Comparison of ENCODE assay signal across 8 cellular contexts in genomic region chr4:169079942-169080827, GRCh38.
A peak's percentile ranks its signal among the peaks of the same experiment; 100 is the strongest.
DNase-seq lines count a peak whose midpoint lies in the region; ATAC-seq, FAIRE-seq and TF ChIP-seq lines count a peak whose summit lies in the region.

No MANE protein-coding gene starts in this region.

- in situ Hi-C loops in GM12878 (cut with MboI): no loop called here

- RAD21 ChIA-PET in GM12878 (lab: Charles Lee; ENCODE audit: unreplicated experiment): interaction anchor here (0.9 to 1.6 kb wide), 2 partner anchors 11 to 358 kb away, joined by 3 to 4 read pairs; no protein-coding TSS in a partner anchor

- peak; percentile 69 for FAIRE-seq in GM12878 (lab: Jason Lieb, UNC)

- ATAC-seq in GM21737 (IDR thresholded peaks at IDR 0.05; ENCODE audit: unreplicated experiment) (peak; percentile 81), GM12878 (peak; percentile 86)

- peak overlapping the region; percentile 66 for H3K4me3 Mint-ChIP-seq in stimulated activated naive CD8-positive, alpha-beta T cell treated with anti-CD3 and anti-CD28 coated beads, Interleukin-15, Interleukin-2, amounts not matched to agents 100 ng/mL and 50 ng/mL, for 24 hours

- H3K4me1 ChIP-seq in GM12878 (ENCODE audit: control insufficient read depth, insufficient read depth, low read length): peaks cover 16% of the 10 kb centered on the region

- TF ChIP-seq CTCF in GM12878 (IDR thresholded peaks at IDR 0.05 in 2 of 3, conservative IDR thresholded peaks at IDR 0.05 in 1 of 3; ENCODE audit: control insufficient read depth in 2 of 3, extremely low read depth in 1 of 3, insufficient read depth in 1 of 3, low read depth in 3 of 3, low read length in 3 of 3) (no peak), lower leg skin (IDR thresholded peaks at IDR 0.05) (no peak)

- DNase-seq in SIG-M5 treated with dmso at 0.1 percent for 504 hours (lab: John Stamatoyannopoulos, UW; ENCODE audit: unreplicated experiment): peak; percentile 72
- DNase-seq in SIG-M5 (lab: John Stamatoyannopoulos, UW): no peak
- DNase-seq in MV-4-11 (lab: John Stamatoyannopoulos, UW): peak; percentile 44
- DNase-seq in GM12878 (ENCODE audit: low read depth, low spot score): peak; percentile 51
- DNase-seq in lower leg skin (ENCODE audit: low spot score in 2 of 2): peak; percentile 44 to 85
- no peak for DNase-seq in NCI-H2081 treated with DMSO at 0.1 percent for 48 hours (lab: John Stamatoyannopoulos, UW)

- SMC1A ChIA-PET in GM12878 (lab: Charles Lee; ENCODE audit: uncharacterized antibody, unreplicated experiment): interaction anchor here (1.2 kb wide), 1 partner anchor 10 kb away, joined by 4 read pairs; no protein-coding TSS in a partner anchor

- H3K36me3 ChIP-seq in GM12878 (ENCODE audit: control insufficient read depth in 2 of 2, insufficient read depth in 2 of 2, low read length in 1 of 2): no peaks in the 10 kb centered on the region

- POLR2A ChIA-PET in GM12878 (lab: Charles Lee): interaction anchor here (1.0 kb wide), 1 partner anchor 131 kb away, joined by 7 read pairs; no protein-coding TSS in a partner anchor

- TF ChIP-seq RAD21 in GM12878 (IDR thresholded peaks at IDR 0.05; ENCODE audit: insufficient read depth, low read depth, low read length): no peak

- intact Hi-C loops in GM12878 (cut with micrococcal nuclease; ENCODE audit: unreplicated experiment): no loop called here
- intact Hi-C loops in lower leg skin (cut with DNase I; ENCODE audit: low total_unique reads): no loop called here

- no peaks in the 10 kb centered on the region for H3K27me3 ChIP-seq in GM12878 (replicated peaks in 1 of 2; ENCODE audit: control insufficient read depth in 2 of 2, insufficient read depth in 2 of 2, low read length in 1 of 2)

- no TSS peak for BruUV-seq in GM12878 (replicated peaks; lab: Mats Ljungman, UMichigan)

- TF ChIP-seq POLR2A in GM12878 (IDR thresholded peaks at IDR 0.05; ENCODE audit: low read depth, low read length) (peak; percentile 51; the same call in 1 of the 2 replicates), lower leg skin (IDR thresholded peaks at IDR 0.05) (no peak)

- H3K27me3 Mint-ChIP-seq in stimulated activated naive CD8-positive, alpha-beta T cell treated with anti-CD3 and anti-CD28 coated beads, Interleukin-15, Interleukin-2, amounts not matched to agents 100 ng/mL and 50 ng/mL, for 24 hours: peaks cover 8% of the 10 kb centered on the region

- CTCF ChIA-PET in GM12878 (lab: Yijun Ruan, JAX): interaction anchor here (1.0 kb wide), 1 partner anchor 177 kb away, joined by 3 read pairs; no protein-coding TSS in a partner anchor

- no peaks in the 10 kb centered on the region for H3K9me3 Mint-ChIP-seq in stimulated activated naive CD8-positive, alpha-beta T cell treated with anti-CD3 and anti-CD28 coated beads, Interleukin-15, Interleukin-2, amounts not matched to agents 100 ng/mL and 50 ng/mL, for 24 hours

- H3K9ac ChIP-seq in GM12878 (ENCODE audit: control insufficient read depth, insufficient read depth, low read length): peak overlapping the region; percentile 33

- H3K4me2 ChIP-seq in GM12878 (ENCODE audit: control insufficient read depth, insufficient read depth): peak overlapping the region; percentile 72

- H3K27ac ChIP-seq in GM12878 (ENCODE audit: control insufficient read depth, insufficient read depth): peak overlapping the region; percentile 71

- no peaks in the 10 kb centered on the region for H4K20me1 ChIP-seq in GM12878 (ENCODE audit: control insufficient read depth, insufficient read depth)

- peak overlapping the region; percentile 82 for H2AFZ ChIP-seq in GM12878 (ENCODE audit: control insufficient read depth, low read depth, low read length)

- no peak for TF ChIP-seq EP300 in GM12878 (IDR thresholded peaks at IDR 0.05; ENCODE audit: borderline replicate concordance in 1 of 2, control insufficient read depth in 1 of 2, low read depth in 2 of 2, low read length in 2 of 2)

- peaks cover 17% of the 10 kb centered on the region for H3K4me1 Mint-ChIP-seq in stimulated activated naive CD8-positive, alpha-beta T cell treated with anti-CD3 and anti-CD28 coated beads, Interleukin-15, Interleukin-2, amounts not matched to agents 100 ng/mL and 50 ng/mL, for 24 hours (ENCODE audit: low read depth)

- no peaks in the 10 kb centered on the region for H3K9me3 ChIP-seq in GM12878 (replicated peaks; ENCODE audit: control insufficient read depth, insufficient read depth, low read length)

- H3K36me3 Mint-ChIP-seq in stimulated activated naive CD8-positive, alpha-beta T cell treated with anti-CD3 and anti-CD28 coated beads, Interleukin-15, Interleukin-2, amounts not matched to agents 100 ng/mL and 50 ng/mL, for 24 hours (ENCODE audit: low read depth): no peaks in the 10 kb centered on the region

- H3K79me2 ChIP-seq in GM12878 (ENCODE audit: control insufficient read depth, insufficient read depth, low read length): no peaks in the 10 kb centered on the region

- peak overlapping the region; percentile 31 for H3K27ac Mint-ChIP-seq in stimulated activated naive CD8-positive, alpha-beta T cell treated with anti-CD3 and anti-CD28 coated beads, Interleukin-15, Interleukin-2, amounts not matched to agents 100 ng/mL and 50 ng/mL, for 24 hours

- 11% methylated on average over 19 of the region's 19 CpGs for WGBS in GM12878 (ENCODE audit: insufficient coverage, insufficient replicate concordance, low lambda C conversion rate, missing lambda C conversion rate)
- 24 to 48% methylated on average over 19 of the region's 19 CpGs for WGBS in lower leg skin, 2 donors

- peak overlapping the region; percentile 47; the same call in 1 of the 2 replicates for H3K4me3 ChIP-seq in GM12878
- no peak overlapping the region for H3K4me3 ChIP-seq in lower leg skin (ENCODE audit: low read depth, poor library complexity, severe bottlenecking)

TF ChIP-seq in GM12878, 131 proteins besides CTCF, POLR2A, EP300 and RAD21 (continues in another document):
- no peak for TF ChIP-seq HDGF (IDR thresholded peaks at IDR 0.05)
- TF ChIP-seq ATF3 (IDR thresholded peaks at IDR 0.05; ENCODE audit: borderline replicate concordance, extremely low read depth, low read depth, low read length): no peak
- no peak for TF ChIP-seq ZBED1 (IDR thresholded peaks at IDR 0.05; ENCODE audit: borderline replicate concordance)
- no peak for TF ChIP-seq ZBTB40 (IDR thresholded peaks at IDR 0.05; ENCODE audit: borderline replicate concordance)
- TF ChIP-seq MTA2 (IDR thresholded peaks at IDR 0.05; ENCODE audit: low read depth): no peak
- no peak for TF ChIP-seq MYC (IDR thresholded peaks at IDR 0.05; ENCODE audit: insufficient read depth, insufficient read length, insufficient replicate concordance, low read length, severe bottlenecking)
- no peak for TF ChIP-seq PAX8 (IDR thresholded peaks at IDR 0.05)
- TF ChIP-seq NFIC (IDR thresholded peaks at IDR 0.05; ENCODE audit: low read depth, low read length): peak; percentile 19; the same call in 1 of the 2 replicates
- 0 out of 2 replicates have a peak, but pooled peaks have one; percentile 65 for TF ChIP-seq TCF3 (IDR thresholded peaks at IDR 0.05; ENCODE audit: borderline replicate concordance, insufficient read depth, low read depth, low read length)
- no peak; the same call in none of the 2 replicates for TF ChIP-seq EED (IDR thresholded peaks at IDR 0.05; ENCODE audit: low read depth)
- 0 out of 2 replicates have a peak, but pooled peaks have one; percentile 29 for TF ChIP-seq CREM (IDR thresholded peaks at IDR 0.05; ENCODE audit: low read depth)

Comparison
In these comparisons a context has a peak if more than half of its experiments do, and no peak if none do; other contexts are left out.
1. DNase-seq: peak in SIG-M5 treated with dmso at 0.1 percent for 504 hours (single experiment), MV-4-11 (single experiment), GM12878 (single experiment) and lower leg skin (2 of 2); none in SIG-M5 (single experiment) and NCI-H2081 treated with DMSO at 0.1 percent for 48 hours (single experiment).